1 cellular context compared by ENCODE assay signal in genomic region chr9:84339951-84340350, GRCh38.
TF ChIP-seq lines count a peak whose summit lies in the region.

No MANE protein-coding gene starts in this region.

TF ChIP-seq in GM23338, 12 proteins besides CTCF, POLR2A, EP300 and RAD21 (continued from another document):
- TF ChIP-seq ETS1 (IDR thresholded peaks at IDR 0.05) (no peak), ZNF462 (CRISPR knock-in tag; IDR thresholded peaks at IDR 0.05) (no peak), EZH2phosphoT487 (IDR thresholded peaks at IDR 0.05; ENCODE audit: unreplicated experiment) (no peak), STAT1 (IDR thresholded peaks at IDR 0.05; ENCODE audit: unreplicated experiment) (no peak), EZH2 (IDR thresholded peaks at IDR 0.05; ENCODE audit: low read depth, unreplicated experiment) (no peak)
